Comparison of ENCODE assay signal across 1 cellular context in genomic region chr2:60094450-60094929, GRCh38.
TF ChIP-seq lines count a peak whose summit lies in the region.

No MANE protein-coding gene starts in this region.

TF ChIP-seq in HepG2, 621 proteins besides CTCF, POLR2A, EP300 and RAD21 (continued from another document and continues in another):
- TF ChIP-seq MTF1 (CRISPR knock-in tag; IDR thresholded peaks at IDR 0.05) = no peak
- no peak for TF ChIP-seq POLR2AphosphoS2 (IDR thresholded peaks at IDR 0.05; ENCODE audit: low read depth, low read length)
- TF ChIP-seq ZBTB20 (CRISPR knock-in tag; IDR thresholded peaks at IDR 0.05; ENCODE audit: borderline replicate concordance, low read depth) = peak; percentile 82; the same call in 1 of the 2 replicates
- no peak for TF ChIP-seq ZMAT3 (CRISPR knock-in tag; conservative IDR thresholded peaks at IDR 0.05)
- TF ChIP-seq ZNF782 (CRISPR knock-in tag; IDR thresholded peaks at IDR 0.05; ENCODE audit: borderline replicate concordance) = no peak
- peak; percentile 44 for TF ChIP-seq XRCC5 (optimal IDR thresholded peaks at IDR 0.05; ENCODE audit: low read length)
- TF ChIP-seq SSRP1 (CRISPR knock-in tag; IDR thresholded peaks at IDR 0.05) = peak; percentile 36; the same call in 1 of the 2 replicates
- no peak for TF ChIP-seq E2F5 (CRISPR knock-in tag; conservative IDR thresholded peaks at IDR 0.05)
- TF ChIP-seq KLF11 (CRISPR knock-in tag; IDR thresholded peaks at IDR 0.05) = 0 out of 2 replicates have a peak, but pooled peaks have one; percentile 53
- TF ChIP-seq HBP1 (CRISPR knock-in tag; IDR thresholded peaks at IDR 0.05; ENCODE audit: low read depth) = no peak
- TF ChIP-seq RFXANK (CRISPR knock-in tag; IDR thresholded peaks at IDR 0.05) = no peak
- peak; percentile 28; the same call in 1 of the 3 replicates for TF ChIP-seq MXI1 (IDR thresholded peaks at IDR 0.05; ENCODE audit: borderline replicate concordance, low read depth, low read length)
- peak; percentile 90 for TF ChIP-seq SALL1 (CRISPR knock-in tag; IDR thresholded peaks at IDR 0.05)
- no peak for TF ChIP-seq RARG (CRISPR knock-in tag; IDR thresholded peaks at IDR 0.05; ENCODE audit: low read depth)
- peak; percentile 82 for TF ChIP-seq NR2F6 (IDR thresholded peaks at IDR 0.05)
- peak; percentile 81 for TF ChIP-seq NR2F6 (CRISPR knock-in tag; IDR thresholded peaks at IDR 0.05)
- no peak for TF ChIP-seq ZNF598 (CRISPR knock-in tag; IDR thresholded peaks at IDR 0.05; ENCODE audit: borderline replicate concordance)
- TF ChIP-seq EHMT2 (IDR thresholded peaks at IDR 0.05; ENCODE audit: borderline replicate concordance, low read depth, low read length) = peak; percentile 58; the same call in 1 of the 2 replicates
- no peak for TF ChIP-seq FOXP1 (IDR thresholded peaks at IDR 0.05)
- peak; percentile 84 for TF ChIP-seq FOXP1 (CRISPR knock-in tag; IDR thresholded peaks at IDR 0.05)
- TF ChIP-seq ZSCAN20 (CRISPR knock-in tag; IDR thresholded peaks at IDR 0.05; ENCODE audit: borderline replicate concordance) = no peak
- TF ChIP-seq ATF1 (CRISPR knock-in tag; IDR thresholded peaks at IDR 0.05) = peak; percentile 63; the same call in 1 of the 2 replicates
- TF ChIP-seq ETV5 (CRISPR knock-in tag; IDR thresholded peaks at IDR 0.05; ENCODE audit: borderline replicate concordance) = peak; percentile 39; the same call in 1 of the 2 replicates
- TF ChIP-seq SAP130 (CRISPR knock-in tag; IDR thresholded peaks at IDR 0.05; ENCODE audit: low read depth) = peak; percentile 58; the same call in 1 of the 2 replicates
- no peak for TF ChIP-seq ZNF75D (CRISPR knock-in tag; IDR thresholded peaks at IDR 0.05; ENCODE audit: borderline replicate concordance)
- TF ChIP-seq PRPF4 (IDR thresholded peaks at IDR 0.05; ENCODE audit: low read depth, low read length, poor library complexity, severe bottlenecking) = no peak
- TF ChIP-seq ZNF546 (CRISPR knock-in tag; conservative IDR thresholded peaks at IDR 0.05) = no peak
- TF ChIP-seq SOX13 (IDR thresholded peaks at IDR 0.05) = peak; percentile 92
- peak in 1 of 2 experiments; percentile 99; a peak in 2 of 4 replicates for TF ChIP-seq SOX13 (CRISPR knock-in tag; conservative IDR thresholded peaks at IDR 0.05 in 1 of 2, IDR thresholded peaks at IDR 0.05 in 1 of 2)
- no peak for TF ChIP-seq ZNF577 (CRISPR knock-in tag; IDR thresholded peaks at IDR 0.05; ENCODE audit: borderline replicate concordance, low read depth)
- TF ChIP-seq KLF6 (CRISPR knock-in tag; IDR thresholded peaks at IDR 0.05) = 0 out of 2 replicates have a peak, but pooled peaks have one; percentile 56
- TF ChIP-seq, protein P1, sequence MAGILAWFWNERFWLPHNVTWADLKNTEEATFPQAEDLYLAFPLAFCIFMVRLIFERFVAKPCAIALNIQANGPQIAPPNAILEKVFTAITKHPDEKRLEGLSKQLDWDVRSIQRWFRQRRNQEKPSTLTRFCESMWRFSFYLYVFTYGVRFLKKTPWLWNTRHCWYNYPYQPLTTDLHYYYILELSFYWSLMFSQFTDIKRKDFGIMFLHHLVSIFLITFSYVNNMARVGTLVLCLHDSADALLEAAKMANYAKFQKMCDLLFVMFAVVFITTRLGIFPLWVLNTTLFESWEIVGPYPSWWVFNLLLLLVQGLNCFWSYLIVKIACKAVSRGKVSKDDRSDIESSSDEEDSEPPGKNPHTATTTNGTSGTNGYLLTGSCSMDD (CRISPR knock-in tag; IDR thresholded peaks at IDR 0.05) = no peak
- TF ChIP-seq ZNF709 (CRISPR knock-in tag; IDR thresholded peaks at IDR 0.05) = 0 out of 2 replicates have a peak, but pooled peaks have one; percentile 23
- 0 out of 2 replicates have a peak, but pooled peaks have one; percentile 38 for TF ChIP-seq ZFP36L1 (CRISPR knock-in tag; IDR thresholded peaks at IDR 0.05)
- peak; percentile 34; the same call in 1 of the 2 replicates for TF ChIP-seq GABPB1 (CRISPR knock-in tag; IDR thresholded peaks at IDR 0.05)
- TF ChIP-seq ARID3A (IDR thresholded peaks at IDR 0.05; ENCODE audit: low read depth, low read length) = peak; percentile 41; the same call in 1 of the 2 replicates
- TF ChIP-seq, protein P2, sequence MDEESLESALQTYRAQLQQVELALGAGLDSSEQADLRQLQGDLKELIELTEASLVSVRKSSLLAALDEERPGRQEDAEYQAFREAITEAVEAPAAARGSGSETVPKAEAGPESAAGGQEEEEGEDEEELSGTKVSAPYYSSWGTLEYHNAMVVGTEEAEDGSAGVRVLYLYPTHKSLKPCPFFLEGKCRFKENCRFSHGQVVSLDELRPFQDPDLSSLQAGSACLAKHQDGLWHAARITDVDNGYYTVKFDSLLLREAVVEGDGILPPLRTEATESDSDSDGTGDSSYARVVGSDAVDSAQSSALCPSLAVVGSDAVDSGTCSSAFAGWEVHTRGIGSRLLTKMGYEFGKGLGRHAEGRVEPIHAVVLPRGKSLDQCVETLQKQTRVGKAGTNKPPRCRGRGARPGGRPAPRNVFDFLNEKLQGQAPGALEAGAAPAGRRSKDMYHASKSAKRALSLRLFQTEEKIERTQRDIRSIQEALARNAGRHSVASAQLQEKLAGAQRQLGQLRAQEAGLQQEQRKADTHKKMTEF (CRISPR knock-in tag; IDR thresholded peaks at IDR 0.05) = peak; percentile 85
- TF ChIP-seq ZMYM2 (CRISPR knock-in tag; IDR thresholded peaks at IDR 0.05) = peak; percentile 36; the same call in 1 of the 2 replicates
- TF ChIP-seq MYPOP (CRISPR knock-in tag; IDR thresholded peaks at IDR 0.05) = peak; percentile 61; the same call in 1 of the 2 replicates
- TF ChIP-seq SRY (CRISPR knock-in tag; IDR thresholded peaks at IDR 0.05) = no peak
- TF ChIP-seq SMAD3 (CRISPR knock-in tag; IDR thresholded peaks at IDR 0.05) = peak; percentile 59; the same call in 1 of the 2 replicates
- 0 out of 2 replicates have a peak, but pooled peaks have one; percentile 3 for TF ChIP-seq ZNF44 (CRISPR knock-in tag; IDR thresholded peaks at IDR 0.05)
- no peak for TF ChIP-seq CBFB (CRISPR knock-in tag; IDR thresholded peaks at IDR 0.05)
- TF ChIP-seq, protein P3, sequence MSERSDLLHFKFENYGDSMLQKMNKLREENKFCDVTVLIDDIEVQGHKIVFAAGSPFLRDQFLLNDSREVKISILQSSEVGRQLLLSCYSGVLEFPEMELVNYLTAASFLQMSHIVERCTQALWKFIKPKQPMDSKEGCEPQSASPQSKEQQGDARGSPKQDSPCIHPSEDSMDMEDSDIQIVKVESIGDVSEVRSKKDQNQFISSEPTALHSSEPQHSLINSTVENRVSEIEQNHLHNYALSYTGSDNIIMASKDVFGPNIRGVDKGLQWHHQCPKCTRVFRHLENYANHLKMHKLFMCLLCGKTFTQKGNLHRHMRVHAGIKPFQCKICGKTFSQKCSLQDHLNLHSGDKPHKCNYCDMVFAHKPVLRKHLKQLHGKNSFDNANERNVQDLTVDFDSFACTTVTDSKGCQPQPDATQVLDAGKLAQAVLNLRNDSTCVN (CRISPR knock-in tag; IDR thresholded peaks at IDR 0.05; ENCODE audit: borderline replicate concordance) = peak; percentile 66; the same call in 1 of the 2 replicates
- TF ChIP-seq TCF7 (IDR thresholded peaks at IDR 0.05; ENCODE audit: low read depth) = peak; percentile 66
- TF ChIP-seq, protein P4, sequence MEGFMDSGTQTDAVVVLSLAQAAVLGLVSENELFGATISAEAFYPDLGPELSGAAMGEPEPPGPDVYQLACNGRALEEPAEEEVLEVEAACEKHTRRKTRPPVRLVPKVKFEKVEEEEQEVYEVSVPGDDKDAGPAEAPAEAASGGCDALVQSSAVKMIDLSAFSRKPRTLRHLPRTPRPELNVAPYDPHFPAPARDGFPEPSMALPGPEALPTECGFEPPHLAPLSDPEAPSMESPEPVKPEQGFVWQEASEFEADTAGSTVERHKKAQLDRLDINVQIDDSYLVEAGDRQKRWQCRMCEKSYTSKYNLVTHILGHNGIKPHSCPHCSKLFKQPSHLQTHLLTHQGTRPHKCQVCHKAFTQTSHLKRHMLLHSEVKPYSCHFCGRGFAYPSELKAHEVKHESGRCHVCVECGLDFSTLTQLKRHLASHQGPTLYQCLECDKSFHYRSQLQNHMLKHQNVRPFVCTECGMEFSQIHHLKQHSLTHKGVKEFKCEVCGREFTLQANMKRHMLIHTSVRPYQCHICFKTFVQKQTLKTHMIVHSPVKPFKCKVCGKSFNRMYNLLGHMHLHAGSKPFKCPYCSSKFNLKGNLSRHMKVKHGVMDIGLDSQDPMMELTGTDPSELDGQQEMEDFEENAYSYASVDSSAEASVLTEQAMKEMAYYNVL (CRISPR knock-in tag; IDR thresholded peaks at IDR 0.05; ENCODE audit: borderline replicate concordance) = peak; percentile 93
- TF ChIP-seq TBX2 (CRISPR knock-in tag; IDR thresholded peaks at IDR 0.05; ENCODE audit: borderline replicate concordance) = peak; percentile 96
- TF ChIP-seq ZNF530 (CRISPR knock-in tag; IDR thresholded peaks at IDR 0.05; ENCODE audit: low read depth) = no peak
- peak; percentile 56; the same call in 1 of the 2 replicates for TF ChIP-seq ZMYM4 (CRISPR knock-in tag; IDR thresholded peaks at IDR 0.05)
- TF ChIP-seq ZNF253 (CRISPR knock-in tag; IDR thresholded peaks at IDR 0.05; ENCODE audit: borderline replicate concordance) = no peak
- TF ChIP-seq MYC (CRISPR knock-in tag; IDR thresholded peaks at IDR 0.05; ENCODE audit: borderline replicate concordance) = no peak
- TF ChIP-seq MBD4 (IDR thresholded peaks at IDR 0.05; ENCODE audit: borderline replicate concordance, low read length) = no peak
- TF ChIP-seq RXRB (CRISPR knock-in tag; IDR thresholded peaks at IDR 0.05; ENCODE audit: borderline replicate concordance) = peak; percentile 74
- TF ChIP-seq AGO2 (optimal IDR thresholded peaks at IDR 0.05; ENCODE audit: low read depth, low read length) = no peak
- peak; percentile 10; the same call in 1 of the 2 replicates for TF ChIP-seq MAZ (IDR thresholded peaks at IDR 0.05; ENCODE audit: borderline replicate concordance, low read depth, low read length)
- no peak for TF ChIP-seq MAZ (CRISPR knock-in tag; IDR thresholded peaks at IDR 0.05; ENCODE audit: low read depth)
- TF ChIP-seq BCL6 (CRISPR knock-in tag; IDR thresholded peaks at IDR 0.05) = peak; percentile 85
- TF ChIP-seq, protein P5, sequence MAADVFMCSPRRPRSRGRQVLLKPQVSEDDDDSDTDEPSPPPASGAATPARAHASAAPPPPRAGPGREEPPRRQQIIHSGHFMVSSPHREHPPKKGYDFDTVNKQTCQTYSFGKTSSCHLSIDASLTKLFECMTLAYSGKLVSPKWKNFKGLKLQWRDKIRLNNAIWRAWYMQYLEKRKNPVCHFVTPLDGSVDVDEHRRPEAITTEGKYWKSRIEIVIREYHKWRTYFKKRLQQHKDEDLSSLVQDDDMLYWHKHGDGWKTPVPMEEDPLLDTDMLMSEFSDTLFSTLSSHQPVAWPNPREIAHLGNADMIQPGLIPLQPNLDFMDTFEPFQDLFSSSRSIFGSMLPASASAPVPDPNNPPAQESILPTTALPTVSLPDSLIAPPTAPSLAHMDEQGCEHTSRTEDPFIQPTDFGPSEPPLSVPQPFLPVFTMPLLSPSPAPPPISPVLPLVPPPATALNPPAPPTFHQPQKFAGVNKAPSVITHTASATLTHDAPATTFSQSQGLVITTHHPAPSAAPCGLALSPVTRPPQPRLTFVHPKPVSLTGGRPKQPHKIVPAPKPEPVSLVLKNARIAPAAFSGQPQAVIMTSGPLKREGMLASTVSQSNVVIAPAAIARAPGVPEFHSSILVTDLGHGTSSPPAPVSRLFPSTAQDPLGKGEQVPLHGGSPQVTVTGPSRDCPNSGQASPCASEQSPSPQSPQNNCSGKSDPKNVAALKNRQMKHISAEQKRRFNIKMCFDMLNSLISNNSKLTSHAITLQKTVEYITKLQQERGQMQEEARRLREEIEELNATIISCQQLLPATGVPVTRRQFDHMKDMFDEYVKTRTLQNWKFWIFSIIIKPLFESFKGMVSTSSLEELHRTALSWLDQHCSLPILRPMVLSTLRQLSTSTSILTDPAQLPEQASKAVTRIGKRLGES (CRISPR knock-in tag; IDR thresholded peaks at IDR 0.05; ENCODE audit: borderline replicate concordance) = no peak
- TF ChIP-seq MEIS1 (CRISPR knock-in tag; IDR thresholded peaks at IDR 0.05; ENCODE audit: borderline replicate concordance) = 0 out of 2 replicates have a peak, but pooled peaks have one; percentile 39
- TF ChIP-seq LBX2 (CRISPR knock-in tag; IDR thresholded peaks at IDR 0.05; ENCODE audit: borderline replicate concordance) = no peak
